19 cellular contexts compared by ENCODE assay signal in genomic region chr4:912548-913279, GRCh38. TPM values are rescaled to one million over a fixed set of nuclear protein-coding genes. Genes with fewer than 3 reads are reported as not detected.
DNase-seq lines count a peak whose midpoint lies in the region; ATAC-seq and TF ChIP-seq lines count a peak whose summit lies in the region.
"Had no signal": no experiment of that assay in that cellular context is flagged by ENCODE, and none has a peak within 500 bp of the region (broad histone marks: within the 10 kb centered on the region; RNA-seq: fewer than 3 reads in every experiment).

No MANE protein-coding gene starts in this region.

- H3K27ac Mint-ChIP-seq in WTC11 (peak overlapping the region; percentile 45; the same call in 1 of the 2 replicates), progenitor cell of endocrine pancreas (no peak overlapping the region), osteocyte (ENCODE audit: unreplicated experiment) (no peak overlapping the region)
- no peak overlapping the region for H3K27ac Mint-ChIP-seq in activated T-helper 17 cell treated with anti-CD3 and anti-CD28 coated beads, Interleukin-2, amount 50 U/mL, for 72 hours
- H3K27ac Mint-ChIP-seq: activated B cell treated with CpG ODN at 0.5 μM for 24 hours; activated CD8-positive, alpha-beta memory T cell treated with anti-CD3 and anti-CD28 coated beads, Interleukin-2, amount 10 ng/mL, durations not matched to agents 7 days and 5 days; natural killer cell; T-helper 1 cell treated with Interleukin-12 subunit alpha and Interleukin-12 subunit beta and Interleukin-4 antibody, amounts not matched to agents 30 μg/mL and 1 μg/mL, for 36 hours had no signal

- H3K9me3 Mint-ChIP-seq in WTC11: no peaks in the 10 kb centered on the region
- H3K9me3 Mint-ChIP-seq in progenitor cell of endocrine pancreas (ENCODE audit: low read depth): peaks cover 5% of the 10 kb centered on the region
- H3K9me3 Mint-ChIP-seq in activated T-helper 17 cell treated with anti-CD3 and anti-CD28 coated beads, Interleukin-2, amount 50 U/mL, for 72 hours: no peaks in the 10 kb centered on the region
- H3K9me3 Mint-ChIP-seq in osteocyte (ENCODE audit: unreplicated experiment): peaks cover under 1% of the 10 kb centered on the region
- H3K9me3 Mint-ChIP-seq: activated B cell treated with CpG ODN at 0.5 μM for 24 hours; central memory CD8-positive, alpha-beta T cell; natural killer cell; T-helper 1 cell treated with Interleukin-12 subunit alpha and Interleukin-12 subunit beta and Interleukin-4 antibody, amounts not matched to agents 30 μg/mL and 1 μg/mL, for 36 hours had no signal

- ATAC-seq in WTC11: no peak
- no peak for ATAC-seq in activated T-helper 17 cell treated with anti-CD3 and anti-CD28 coated beads, Interleukin-2, amount 50 U/mL, for 72 hours (replicated peaks)
- ATAC-seq: activated CD8-positive, alpha-beta memory T cell treated with anti-CD3 and anti-CD28 coated beads, Interleukin-2, amount 10 ng/mL, durations not matched to agents 7 days and 5 days; activated naive CD4-positive, alpha-beta T cell treated with anti-CD3 and anti-CD28 coated beads, Interleukin-2, amount 50 U/mL, for 72 hours; natural killer cell; right cardiac atrium had no signal

- H3K9me3 ChIP-seq in esophagus (ENCODE audit: control insufficient read depth in 2 of 2, insufficient read depth in 1 of 2, low read depth in 1 of 2, low read length in 1 of 2): no peaks in the 10 kb centered on the region
- H3K9me3 ChIP-seq: esophagus muscularis mucosa had no signal

- POLR2A ChIA-PET in WTC11 (lab: Charles Lee): no interaction called here

- peak; percentile 82 for DNase-seq in G401 (ENCODE audit: low spot score)
- DNase-seq in WTC11 (ENCODE audit: low spot score): no peak
- peak; percentile 42 for DNase-seq in putamen (ENCODE audit: low spot score)
- no peak for DNase-seq in progenitor cell of endocrine pancreas (ENCODE audit: low spot score, unreplicated experiment)
- no peak for DNase-seq in NCI-H1436 treated with DMSO at 0.1 percent for 48 hours (lab: John Stamatoyannopoulos, UW)
- no peak for DNase-seq in osteocyte (ENCODE audit: extremely low spot score, unreplicated experiment)
- DNase-seq: activated B cell treated with CpG ODN at 0.5 μM for 24 hours; activated CD8-positive, alpha-beta memory T cell treated with anti-CD3 and anti-CD28 coated beads, Interleukin-2, amount 10 ng/mL, durations not matched to agents 7 days and 5 days; kidney glomerular epithelial cell; natural killer cell; NCI-H2107; stimulated activated CD4-positive, alpha-beta T cell treated with anti-CD3 and anti-CD28 coated beads, Interleukin-4, amount 100 ng/mL, for 4 hours had no signal

- peaks cover 10% of the 10 kb centered on the region for H3K36me3 Mint-ChIP-seq in WTC11
- peaks cover 3% of the 10 kb centered on the region for H3K36me3 Mint-ChIP-seq in progenitor cell of endocrine pancreas (ENCODE audit: insufficient read depth)
- peaks cover 37% of the 10 kb centered on the region for H3K36me3 Mint-ChIP-seq in activated T-helper 17 cell treated with anti-CD3 and anti-CD28 coated beads, Interleukin-2, amount 50 U/mL, for 72 hours (ENCODE audit: low read depth)
- peaks cover 16% of the 10 kb centered on the region for H3K36me3 Mint-ChIP-seq in osteocyte (ENCODE audit: unreplicated experiment)
- H3K36me3 Mint-ChIP-seq: natural killer cell had no signal

- peaks cover 10 to 41% of the 10 kb centered on the region in 2 donors for H3K36me3 ChIP-seq in esophagus (ENCODE audit: control insufficient read depth in 2 of 2, insufficient read depth in 2 of 2, low read length in 1 of 2)

- TF ChIP-seq CTCF in WTC11 (IDR thresholded peaks at IDR 0.05) (no peak), progenitor cell of endocrine pancreas (IDR thresholded peaks at IDR 0.05; ENCODE audit: unreplicated experiment) (no peak), osteocyte (IDR thresholded peaks at IDR 0.05) (no peak)

- CTCF ChIA-PET in WTC11 (lab: Charles Lee): interaction anchor here (0.7 to 1.3 kb wide), 2 partner anchors 19 to 74 kb away, joined by 3 to 5 read pairs; partner anchors contain the start of genes GAK, IDUA and TMEM175

- no peak overlapping the region for H3K4me3 Mint-ChIP-seq in WTC11
- H3K4me3 Mint-ChIP-seq in progenitor cell of endocrine pancreas (ENCODE audit: low read depth): no peak overlapping the region
- no peak overlapping the region for H3K4me3 Mint-ChIP-seq in activated T-helper 17 cell treated with anti-CD3 and anti-CD28 coated beads, Interleukin-2, amount 50 U/mL, for 72 hours
- no peak overlapping the region for H3K4me3 Mint-ChIP-seq in osteocyte (ENCODE audit: unreplicated experiment)
- H3K4me3 Mint-ChIP-seq: activated B cell treated with CpG ODN at 0.5 μM for 24 hours; activated CD8-positive, alpha-beta memory T cell treated with anti-CD3 and anti-CD28 coated beads, Interleukin-2, amount 10 ng/mL, durations not matched to agents 7 days and 5 days; central memory CD8-positive, alpha-beta T cell; T-helper 1 cell treated with Interleukin-12 subunit alpha and Interleukin-12 subunit beta and Interleukin-4 antibody, amounts not matched to agents 30 μg/mL and 1 μg/mL, for 36 hours had no signal

- H3K27me3 Mint-ChIP-seq in WTC11 (ENCODE audit: low read depth) (no peaks in the 10 kb centered on the region), progenitor cell of endocrine pancreas (no peaks in the 10 kb centered on the region), osteocyte (ENCODE audit: unreplicated experiment) (no peaks in the 10 kb centered on the region)
- no peaks in the 10 kb centered on the region for H3K27me3 Mint-ChIP-seq in activated T-helper 17 cell treated with anti-CD3 and anti-CD28 coated beads, Interleukin-2, amount 50 U/mL, for 72 hours
- H3K27me3 Mint-ChIP-seq: activated B cell treated with CpG ODN at 0.5 μM for 24 hours; activated CD8-positive, alpha-beta memory T cell treated with anti-CD3 and anti-CD28 coated beads, Interleukin-2, amount 10 ng/mL, durations not matched to agents 7 days and 5 days; central memory CD8-positive, alpha-beta T cell had no signal

- WGBS in esophagus, 2 donors: 70 to 79% methylated on average over 19 of the region's 19 CpGs

- peak overlapping the region; percentile 62 to 86 for H3K27ac ChIP-seq in esophagus (ENCODE audit: low read depth in 2 of 2, low read length in 1 of 2)
- H3K27ac ChIP-seq: esophagus muscularis mucosa had no signal

- H3K4me1 ChIP-seq in esophagus (ENCODE audit: control insufficient read depth in 2 of 2, insufficient read depth in 2 of 2, low read length in 1 of 2): peaks cover 0 to 9% of the 10 kb centered on the region in 2 donors

- no peaks in the 10 kb centered on the region for H3K27me3 ChIP-seq in esophagus (ENCODE audit: control insufficient read depth in 1 of 2, insufficient read depth in 2 of 2, low read length in 2 of 2)
- H3K27me3 ChIP-seq: esophagus muscularis mucosa had no signal

- H3K4me1 Mint-ChIP-seq in WTC11: peaks cover 5% of the 10 kb centered on the region
- H3K4me1 Mint-ChIP-seq in progenitor cell of endocrine pancreas (ENCODE audit: low read depth): peaks cover 5% of the 10 kb centered on the region
- peaks cover 22% of the 10 kb centered on the region for H3K4me1 Mint-ChIP-seq in activated T-helper 17 cell treated with anti-CD3 and anti-CD28 coated beads, Interleukin-2, amount 50 U/mL, for 72 hours
- peaks cover 8% of the 10 kb centered on the region for H3K4me1 Mint-ChIP-seq in osteocyte (ENCODE audit: unreplicated experiment)

- no peak overlapping the region for H3K4me3 ChIP-seq in esophagus (ENCODE audit: low read depth in 1 of 2, low read length in 2 of 2)
- H3K4me3 ChIP-seq: esophagus muscularis mucosa had no signal

- in situ Hi-C loops in G401 (cut with HindIII; ENCODE audit: low sequenced_read_pairs): no loop called here

TF ChIP-seq in WTC11, 78 proteins besides CTCF, POLR2A, EP300 and RAD21 (continues in another document):
- TF ChIP-seq SMAD4 (CRISPR knock-in tag; IDR thresholded peaks at IDR 0.05) (no peak), CDX4 (CRISPR knock-in tag; IDR thresholded peaks at IDR 0.05; ENCODE audit: borderline replicate concordance) (no peak), SMAD3 (CRISPR knock-in tag; IDR thresholded peaks at IDR 0.05; ENCODE audit: borderline replicate concordance) (no peak), ERG (CRISPR knock-in tag; IDR thresholded peaks at IDR 0.05) (no peak)
- TF ChIP-seq, protein P1, sequence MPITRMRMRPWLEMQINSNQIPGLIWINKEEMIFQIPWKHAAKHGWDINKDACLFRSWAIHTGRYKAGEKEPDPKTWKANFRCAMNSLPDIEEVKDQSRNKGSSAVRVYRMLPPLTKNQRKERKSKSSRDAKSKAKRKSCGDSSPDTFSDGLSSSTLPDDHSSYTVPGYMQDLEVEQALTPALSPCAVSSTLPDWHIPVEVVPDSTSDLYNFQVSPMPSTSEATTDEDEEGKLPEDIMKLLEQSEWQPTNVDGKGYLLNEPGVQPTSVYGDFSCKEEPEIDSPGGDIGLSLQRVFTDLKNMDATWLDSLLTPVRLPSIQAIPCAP (CRISPR knock-in tag; IDR thresholded peaks at IDR 0.05): no peak

RNA-seq across cellular contexts. Expression of gene GAK, which starts 19.4 kb away (rescaled TPM):
- total RNA-seq in G401 (2014; rRNA removed; shearing (Covaris generic)): 91.4 and 91.5 TPM in 2 replicates
- 108 to 121 TPM (median 108 TPM) in 3 replicates for total RNA-seq in WTC11 (2021)
- polyA plus RNA-seq in esophagus: 100 to 1,000 TPM in 1 of 2 donors, 10 to 100 TPM in 1; 82.3 to 147 TPM
- total RNA-seq in progenitor cell of endocrine pancreas: 116 and 119 TPM in 2 replicates
- 100 to 1,000 TPM; 108 to 129 TPM for total RNA-seq in activated T-helper 17 cell treated with anti-CD3 and anti-CD28 coated beads, Interleukin-2, amount 50 U/mL, for 72 hours
- total RNA-seq in osteocyte: 76.7 and 93.8 TPM in 2 replicates

RNA-seq across cellular contexts. Expression of gene TMEM175, which starts 19.5 kb away (rescaled TPM):
- total RNA-seq in G401 (2014; rRNA removed; shearing (Covaris generic)): 7.0 and 21.4 TPM in 2 replicates
- total RNA-seq in WTC11 (2021): 6.4 to 10.6 TPM (median 9.2 TPM) in 3 replicates
- polyA plus RNA-seq in esophagus: 10 to 100 TPM; 16.6 to 32.2 TPM
- 29.1 and 30.6 TPM in 2 replicates for total RNA-seq in progenitor cell of endocrine pancreas
- total RNA-seq in activated T-helper 17 cell treated with anti-CD3 and anti-CD28 coated beads, Interleukin-2, amount 50 U/mL, for 72 hours: 1 to 10 TPM; 6.5 to 10.0 TPM
- 37.2 and 39.7 TPM in 2 replicates for total RNA-seq in osteocyte

Comparison
In these comparisons a context has a peak if more than half of its experiments do, and no peak if none do; other contexts are left out.
1. DNase-seq: peak in G401 (single experiment) and putamen (single experiment); none in WTC11 (single experiment), progenitor cell of endocrine pancreas (single experiment), NCI-H1436 treated with DMSO at 0.1 percent for 48 hours (single experiment) and osteocyte (single experiment).